1 cellular context compared by ENCODE assay signal in the genomic region with DNA sequence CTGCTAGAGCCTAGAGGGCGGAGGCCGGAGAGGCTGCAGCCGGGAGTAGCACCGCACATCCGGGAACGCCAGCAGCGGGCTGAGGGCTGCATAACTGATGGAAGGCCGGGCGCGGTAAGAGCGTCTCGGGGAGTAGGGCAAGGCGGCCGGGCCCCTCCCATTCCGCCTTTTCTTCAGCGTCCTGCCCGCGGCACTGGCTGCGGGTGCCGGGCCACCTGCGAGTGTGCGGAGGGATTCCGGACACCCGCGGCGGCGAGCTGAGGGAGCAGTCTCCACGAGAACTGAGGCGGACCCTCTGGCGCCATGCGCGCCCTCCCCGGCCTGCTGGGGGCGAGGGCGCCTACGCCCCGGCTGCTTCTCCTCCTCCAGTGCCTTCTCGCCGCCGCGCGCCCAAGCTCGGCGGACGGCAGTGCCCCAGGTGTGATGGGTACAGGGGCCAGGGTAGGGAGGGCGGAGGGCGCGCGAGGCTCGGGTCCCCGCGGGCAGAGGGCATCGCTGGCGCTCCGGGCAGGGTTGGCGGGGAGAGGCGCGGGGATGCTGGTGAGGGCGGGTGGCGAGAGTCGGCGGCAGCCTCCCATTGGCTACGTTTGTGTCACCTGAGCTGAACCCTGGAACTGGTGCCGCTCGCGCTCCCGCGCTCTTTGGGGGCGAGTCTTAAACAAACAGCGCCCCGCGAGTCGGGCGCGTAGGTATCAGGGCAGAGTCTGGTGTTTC.
A peak's percentile ranks its signal among the peaks of the same experiment; 100 is the strongest.
TF ChIP-seq lines count a peak whose summit lies in the region.

No MANE protein-coding gene starts in this region.

TF ChIP-seq in HepG2, 621 proteins besides CTCF, POLR2A, EP300 and RAD21 (continued from another document and continues in another):
- TF ChIP-seq, protein P1, sequence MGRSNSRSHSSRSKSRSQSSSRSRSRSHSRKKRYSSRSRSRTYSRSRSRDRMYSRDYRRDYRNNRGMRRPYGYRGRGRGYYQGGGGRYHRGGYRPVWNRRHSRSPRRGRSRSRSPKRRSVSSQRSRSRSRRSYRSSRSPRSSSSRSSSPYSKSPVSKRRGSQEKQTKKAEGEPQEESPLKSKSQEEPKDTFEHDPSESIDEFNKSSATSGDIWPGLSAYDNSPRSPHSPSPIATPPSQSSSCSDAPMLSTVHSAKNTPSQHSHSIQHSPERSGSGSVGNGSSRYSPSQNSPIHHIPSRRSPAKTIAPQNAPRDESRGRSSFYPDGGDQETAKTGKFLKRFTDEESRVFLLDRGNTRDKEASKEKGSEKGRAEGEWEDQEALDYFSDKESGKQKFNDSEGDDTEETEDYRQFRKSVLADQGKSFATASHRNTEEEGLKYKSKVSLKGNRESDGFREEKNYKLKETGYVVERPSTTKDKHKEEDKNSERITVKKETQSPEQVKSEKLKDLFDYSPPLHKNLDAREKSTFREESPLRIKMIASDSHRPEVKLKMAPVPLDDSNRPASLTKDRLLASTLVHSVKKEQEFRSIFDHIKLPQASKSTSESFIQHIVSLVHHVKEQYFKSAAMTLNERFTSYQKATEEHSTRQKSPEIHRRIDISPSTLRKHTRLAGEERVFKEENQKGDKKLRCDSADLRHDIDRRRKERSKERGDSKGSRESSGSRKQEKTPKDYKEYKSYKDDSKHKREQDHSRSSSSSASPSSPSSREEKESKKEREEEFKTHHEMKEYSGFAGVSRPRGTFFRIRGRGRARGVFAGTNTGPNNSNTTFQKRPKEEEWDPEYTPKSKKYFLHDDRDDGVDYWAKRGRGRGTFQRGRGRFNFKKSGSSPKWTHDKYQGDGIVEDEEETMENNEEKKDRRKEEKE (IDR thresholded peaks at IDR 0.05): no peak
- TF ChIP-seq, protein P2, sequence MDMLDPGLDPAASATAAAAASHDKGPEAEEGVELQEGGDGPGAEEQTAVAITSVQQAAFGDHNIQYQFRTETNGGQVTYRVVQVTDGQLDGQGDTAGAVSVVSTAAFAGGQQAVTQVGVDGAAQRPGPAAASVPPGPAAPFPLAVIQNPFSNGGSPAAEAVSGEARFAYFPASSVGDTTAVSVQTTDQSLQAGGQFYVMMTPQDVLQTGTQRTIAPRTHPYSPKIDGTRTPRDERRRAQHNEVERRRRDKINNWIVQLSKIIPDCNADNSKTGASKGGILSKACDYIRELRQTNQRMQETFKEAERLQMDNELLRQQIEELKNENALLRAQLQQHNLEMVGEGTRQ (IDR thresholded peaks at IDR 0.05; ENCODE audit: low read depth, low read length): peak; percentile 73
- TF ChIP-seq, protein P2 (CRISPR knock-in tag; IDR thresholded peaks at IDR 0.05; ENCODE audit: borderline replicate concordance): peak; percentile 89; the same call in 1 of the 2 replicates
- TF ChIP-seq AGO2 (optimal IDR thresholded peaks at IDR 0.05; ENCODE audit: low read depth, low read length) (peak; percentile 89), PAWR (CRISPR knock-in tag; IDR thresholded peaks at IDR 0.05; ENCODE audit: borderline replicate concordance) (peak; percentile 77; the same call in 1 of the 2 replicates), NCOA1 (CRISPR knock-in tag; IDR thresholded peaks at IDR 0.05) (peak; percentile 72; the same call in 1 of the 2 replicates), ZNF577 (CRISPR knock-in tag; IDR thresholded peaks at IDR 0.05; ENCODE audit: borderline replicate concordance, low read depth) (no peak), ARHGAP35 (CRISPR knock-in tag; IDR thresholded peaks at IDR 0.05; ENCODE audit: borderline replicate concordance) (no peak), HOXA7 (CRISPR knock-in tag; IDR thresholded peaks at IDR 0.05) (peak; percentile 62; the same call in 1 of the 2 replicates), ZSCAN9 (CRISPR knock-in tag; IDR thresholded peaks at IDR 0.05; ENCODE audit: borderline replicate concordance) (peak; percentile 50; the same call in 1 of the 2 replicates), ZNF550 (CRISPR knock-in tag; IDR thresholded peaks at IDR 0.05; ENCODE audit: borderline replicate concordance) (no peak), ZNF792 (CRISPR knock-in tag; IDR thresholded peaks at IDR 0.05) (no peak), ZNF678 (CRISPR knock-in tag; IDR thresholded peaks at IDR 0.05) (peak; percentile 92), NONO (IDR thresholded peaks at IDR 0.05) (no peak), NONO (CRISPR knock-in tag; conservative IDR thresholded peaks at IDR 0.05) (peak; percentile 79), ZNF615 (CRISPR knock-in tag; IDR thresholded peaks at IDR 0.05; ENCODE audit: borderline replicate concordance) (0 out of 2 replicates have a peak, but pooled peaks have one; percentile 20), NFYB (CRISPR knock-in tag; IDR thresholded peaks at IDR 0.05) (peak; percentile 89), NR3C1 (CRISPR knock-in tag; IDR thresholded peaks at IDR 0.05) (no peak), NFYC (CRISPR knock-in tag; IDR thresholded peaks at IDR 0.05) (peak; percentile 81), FOXA3 (CRISPR knock-in tag; IDR thresholded peaks at IDR 0.05) (peak; percentile 62; the same call in 1 of the 2 replicates), TEAD3 (CRISPR knock-in tag; optimal IDR thresholded peaks at IDR 0.05; ENCODE audit: borderline replicate concordance) (no peak), ZNF234 (CRISPR knock-in tag; conservative IDR thresholded peaks at IDR 0.05) (no peak), ZNF138 (CRISPR knock-in tag; IDR thresholded peaks at IDR 0.05; ENCODE audit: low read depth) (0 out of 2 replicates have a peak, but pooled peaks have one; percentile 58), FOSL2 (CRISPR knock-in tag; IDR thresholded peaks at IDR 0.05) (no peak; the same call in 1 of the 2 replicates), ZNF205 (CRISPR knock-in tag; IDR thresholded peaks at IDR 0.05) (0 out of 2 replicates have a peak, but pooled peaks have one; percentile 42), HOXA3 (CRISPR knock-in tag; IDR thresholded peaks at IDR 0.05) (peak; percentile 75)
- TF ChIP-seq, protein P3, sequence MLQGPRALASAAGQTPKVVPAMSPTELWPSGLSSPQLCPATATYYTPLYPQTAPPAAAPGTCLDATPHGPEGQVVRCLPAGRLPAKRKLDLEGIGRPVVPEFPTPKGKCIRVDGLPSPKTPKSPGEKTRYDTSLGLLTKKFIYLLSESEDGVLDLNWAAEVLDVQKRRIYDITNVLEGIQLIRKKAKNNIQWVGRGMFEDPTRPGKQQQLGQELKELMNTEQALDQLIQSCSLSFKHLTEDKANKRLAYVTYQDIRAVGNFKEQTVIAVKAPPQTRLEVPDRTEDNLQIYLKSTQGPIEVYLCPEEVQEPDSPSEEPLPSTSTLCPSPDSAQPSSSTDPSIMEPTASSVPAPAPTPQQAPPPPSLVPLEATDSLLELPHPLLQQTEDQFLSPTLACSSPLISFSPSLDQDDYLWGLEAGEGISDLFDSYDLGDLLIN (CRISPR knock-in tag; IDR thresholded peaks at IDR 0.05; ENCODE audit: borderline replicate concordance): peak; percentile 72; the same call in 1 of the 2 replicates
- TF ChIP-seq, protein P4, sequence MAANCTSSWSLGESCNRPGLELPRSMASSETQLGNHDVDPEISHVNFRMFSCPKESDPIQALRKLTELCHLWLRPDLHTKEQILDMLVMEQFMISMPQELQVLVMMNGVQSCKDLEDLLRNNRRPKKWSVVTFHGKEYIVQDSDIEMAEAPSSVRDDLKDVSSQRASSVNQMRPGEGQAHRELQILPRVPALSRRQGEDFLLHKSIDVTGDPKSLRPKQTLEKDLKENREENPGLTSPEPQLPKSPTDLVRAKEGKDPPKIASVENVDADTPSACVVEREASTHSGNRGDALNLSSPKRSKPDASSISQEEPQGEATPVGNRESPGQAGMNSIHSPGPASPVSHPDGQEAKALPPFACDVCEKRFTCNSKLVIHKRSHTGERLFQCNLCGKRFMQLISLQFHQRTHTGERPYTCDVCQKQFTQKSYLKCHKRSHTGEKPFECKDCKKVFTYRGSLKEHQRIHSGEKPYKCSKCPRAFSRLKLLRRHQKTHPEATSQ (CRISPR knock-in tag; IDR thresholded peaks at IDR 0.05; ENCODE audit: borderline replicate concordance): no peak
- TF ChIP-seq, protein P5, sequence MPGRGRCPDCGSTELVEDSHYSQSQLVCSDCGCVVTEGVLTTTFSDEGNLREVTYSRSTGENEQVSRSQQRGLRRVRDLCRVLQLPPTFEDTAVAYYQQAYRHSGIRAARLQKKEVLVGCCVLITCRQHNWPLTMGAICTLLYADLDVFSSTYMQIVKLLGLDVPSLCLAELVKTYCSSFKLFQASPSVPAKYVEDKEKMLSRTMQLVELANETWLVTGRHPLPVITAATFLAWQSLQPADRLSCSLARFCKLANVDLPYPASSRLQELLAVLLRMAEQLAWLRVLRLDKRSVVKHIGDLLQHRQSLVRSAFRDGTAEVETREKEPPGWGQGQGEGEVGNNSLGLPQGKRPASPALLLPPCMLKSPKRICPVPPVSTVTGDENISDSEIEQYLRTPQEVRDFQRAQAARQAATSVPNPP (CRISPR knock-in tag; IDR thresholded peaks at IDR 0.05): 0 out of 2 replicates have a peak, but pooled peaks have one; percentile 52
- TF ChIP-seq, protein P6, sequence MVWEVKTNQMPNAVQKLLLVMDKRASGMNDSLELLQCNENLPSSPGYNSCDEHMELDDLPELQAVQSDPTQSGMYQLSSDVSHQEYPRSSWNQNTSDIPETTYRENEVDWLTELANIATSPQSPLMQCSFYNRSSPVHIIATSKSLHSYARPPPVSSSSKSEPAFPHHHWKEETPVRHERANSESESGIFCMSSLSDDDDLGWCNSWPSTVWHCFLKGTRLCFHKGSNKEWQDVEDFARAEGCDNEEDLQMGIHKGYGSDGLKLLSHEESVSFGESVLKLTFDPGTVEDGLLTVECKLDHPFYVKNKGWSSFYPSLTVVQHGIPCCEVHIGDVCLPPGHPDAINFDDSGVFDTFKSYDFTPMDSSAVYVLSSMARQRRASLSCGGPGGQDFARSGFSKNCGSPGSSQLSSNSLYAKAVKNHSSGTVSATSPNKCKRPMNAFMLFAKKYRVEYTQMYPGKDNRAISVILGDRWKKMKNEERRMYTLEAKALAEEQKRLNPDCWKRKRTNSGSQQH (CRISPR knock-in tag; IDR thresholded peaks at IDR 0.05; ENCODE audit: low read depth): peak; percentile 82; the same call in 1 of the 2 replicates
- TF ChIP-seq, protein P7, sequence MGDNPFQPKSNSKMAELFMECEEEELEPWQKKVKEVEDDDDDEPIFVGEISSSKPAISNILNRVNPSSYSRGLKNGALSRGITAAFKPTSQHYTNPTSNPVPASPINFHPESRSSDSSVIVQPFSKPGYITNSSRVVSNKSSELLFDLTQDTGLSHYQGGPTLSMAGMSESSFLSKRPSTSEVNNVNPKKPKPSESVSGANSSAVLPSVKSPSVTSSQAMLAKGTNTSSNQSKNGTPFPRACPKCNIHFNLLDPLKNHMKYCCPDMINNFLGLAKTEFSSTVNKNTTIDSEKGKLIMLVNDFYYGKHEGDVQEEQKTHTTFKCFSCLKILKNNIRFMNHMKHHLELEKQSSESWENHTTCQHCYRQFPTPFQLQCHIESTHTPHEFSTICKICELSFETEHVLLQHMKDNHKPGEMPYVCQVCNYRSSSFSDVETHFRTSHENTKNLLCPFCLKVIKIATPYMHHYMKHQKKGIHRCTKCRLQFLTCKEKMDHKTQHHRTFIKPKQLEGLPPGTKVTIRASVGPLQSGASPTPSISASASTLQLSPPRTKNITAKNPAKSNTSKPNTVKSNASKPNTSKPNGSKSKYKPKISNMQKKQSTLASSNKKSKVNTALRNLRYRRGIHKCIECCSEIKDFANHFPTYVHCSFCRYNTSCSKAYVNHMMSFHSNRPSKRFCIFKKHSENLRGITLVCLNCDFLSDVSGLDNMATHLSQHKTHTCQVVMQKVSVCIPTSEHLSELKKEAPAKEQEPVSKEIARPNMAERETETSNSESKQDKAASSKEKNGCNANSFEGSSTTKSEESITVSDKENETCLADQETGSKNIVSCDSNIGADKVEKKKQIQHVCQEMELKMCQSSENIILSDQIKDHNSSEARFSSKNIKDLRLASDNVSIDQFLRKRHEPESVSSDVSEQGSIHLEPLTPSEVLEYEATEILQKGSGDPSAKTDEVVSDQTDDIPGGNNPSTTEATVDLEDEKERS (CRISPR knock-in tag; IDR thresholded peaks at IDR 0.05): no peak; the same call in 1 of the 2 replicates
- TF ChIP-seq, protein P8, sequence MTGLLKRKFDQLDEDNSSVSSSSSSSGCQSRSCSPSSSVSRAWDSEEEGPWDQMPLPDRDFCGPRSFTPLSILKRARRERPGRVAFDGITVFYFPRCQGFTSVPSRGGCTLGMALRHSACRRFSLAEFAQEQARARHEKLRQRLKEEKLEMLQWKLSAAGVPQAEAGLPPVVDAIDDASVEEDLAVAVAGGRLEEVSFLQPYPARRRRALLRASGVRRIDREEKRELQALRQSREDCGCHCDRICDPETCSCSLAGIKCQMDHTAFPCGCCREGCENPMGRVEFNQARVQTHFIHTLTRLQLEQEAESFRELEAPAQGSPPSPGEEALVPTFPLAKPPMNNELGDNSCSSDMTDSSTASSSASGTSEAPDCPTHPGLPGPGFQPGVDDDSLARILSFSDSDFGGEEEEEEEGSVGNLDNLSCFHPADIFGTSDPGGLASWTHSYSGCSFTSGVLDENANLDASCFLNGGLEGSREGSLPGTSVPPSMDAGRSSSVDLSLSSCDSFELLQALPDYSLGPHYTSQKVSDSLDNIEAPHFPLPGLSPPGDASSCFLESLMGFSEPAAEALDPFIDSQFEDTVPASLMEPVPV (CRISPR knock-in tag; IDR thresholded peaks at IDR 0.05): peak; percentile 41; the same call in 1 of the 2 replicates
- TF ChIP-seq, protein P9, sequence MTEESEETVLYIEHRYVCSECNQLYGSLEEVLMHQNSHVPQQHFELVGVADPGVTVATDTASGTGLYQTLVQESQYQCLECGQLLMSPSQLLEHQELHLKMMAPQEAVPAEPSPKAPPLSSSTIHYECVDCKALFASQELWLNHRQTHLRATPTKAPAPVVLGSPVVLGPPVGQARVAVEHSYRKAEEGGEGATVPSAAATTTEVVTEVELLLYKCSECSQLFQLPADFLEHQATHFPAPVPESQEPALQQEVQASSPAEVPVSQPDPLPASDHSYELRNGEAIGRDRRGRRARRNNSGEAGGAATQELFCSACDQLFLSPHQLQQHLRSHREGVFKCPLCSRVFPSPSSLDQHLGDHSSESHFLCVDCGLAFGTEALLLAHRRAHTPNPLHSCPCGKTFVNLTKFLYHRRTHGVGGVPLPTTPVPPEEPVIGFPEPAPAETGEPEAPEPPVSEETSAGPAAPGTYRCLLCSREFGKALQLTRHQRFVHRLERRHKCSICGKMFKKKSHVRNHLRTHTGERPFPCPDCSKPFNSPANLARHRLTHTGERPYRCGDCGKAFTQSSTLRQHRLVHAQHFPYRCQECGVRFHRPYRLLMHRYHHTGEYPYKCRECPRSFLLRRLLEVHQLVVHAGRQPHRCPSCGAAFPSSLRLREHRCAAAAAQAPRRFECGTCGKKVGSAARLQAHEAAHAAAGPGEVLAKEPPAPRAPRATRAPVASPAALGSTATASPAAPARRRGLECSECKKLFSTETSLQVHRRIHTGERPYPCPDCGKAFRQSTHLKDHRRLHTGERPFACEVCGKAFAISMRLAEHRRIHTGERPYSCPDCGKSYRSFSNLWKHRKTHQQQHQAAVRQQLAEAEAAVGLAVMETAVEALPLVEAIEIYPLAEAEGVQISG (CRISPR knock-in tag; IDR thresholded peaks at IDR 0.05): peak; percentile 57; the same call in 1 of the 2 replicates
